ENCODE assay signal across 8 cellular contexts in the genomic region with DNA sequence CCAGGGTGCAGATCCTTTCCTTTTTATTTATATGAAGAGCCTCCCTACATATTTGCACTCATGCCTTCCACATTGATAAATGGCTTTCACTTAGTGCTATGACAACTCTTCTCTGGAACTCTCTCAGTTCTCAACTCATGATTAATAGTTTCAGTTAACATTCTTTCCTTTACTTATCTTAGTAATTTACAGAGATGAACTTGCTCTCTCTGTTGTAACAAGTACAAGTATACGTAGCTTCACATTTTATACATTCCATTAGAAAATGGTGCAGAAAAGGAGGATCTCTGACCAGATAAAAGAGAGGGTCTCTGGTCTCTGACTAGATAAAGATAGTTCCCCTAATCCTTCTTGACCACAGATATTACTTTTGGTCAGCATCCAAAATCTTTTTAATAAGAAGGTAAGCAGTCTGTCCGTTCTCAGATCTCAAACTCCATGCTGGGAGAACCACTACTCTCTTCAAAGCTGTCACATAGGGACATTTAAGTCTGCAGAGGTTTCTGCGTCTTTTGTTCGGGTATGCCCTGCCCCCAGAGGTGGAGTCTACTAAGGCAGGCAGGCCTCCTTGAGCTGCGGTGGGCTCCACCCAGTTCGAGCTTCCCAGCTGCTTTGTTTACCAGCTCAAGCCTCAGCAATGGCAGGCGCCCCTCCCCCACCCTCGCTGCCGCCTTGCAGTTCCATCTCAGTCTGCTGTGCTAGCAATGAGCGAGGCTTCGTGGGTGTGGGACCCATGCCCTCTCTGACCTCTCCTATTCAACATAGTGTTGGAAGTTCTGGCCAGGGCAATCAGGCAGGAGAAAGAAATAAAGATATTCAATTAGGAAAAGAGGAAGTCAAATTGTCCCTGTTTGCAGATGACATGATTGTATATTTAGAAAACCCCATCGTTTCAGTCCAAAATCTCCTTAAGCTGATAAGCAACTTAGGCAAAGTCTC. TPM values are rescaled to one million over a fixed set of nuclear protein-coding genes. Genes with fewer than 3 reads are reported as not detected.
DNase-seq lines count a peak whose midpoint lies in the region; ATAC-seq and TF ChIP-seq lines count a peak whose summit lies in the region.
"Not testable (repeated sequence)": the region's sequence is repeated elsewhere in the genome, so short reads cannot be mapped to it uniquely, and the experiment has no call there.

No MANE protein-coding gene starts in this region.

- DNase-seq in BE2C (peak; percentile 93), mucosa of gallbladder (ENCODE audit: low spot score) (peak; percentile 76)
- DNase-seq in Jurkat, Clone E6-1 (ENCODE audit: low read depth, low spot score), result peak; percentile 46
- DNase-seq in esophagus muscularis mucosa (ENCODE audit: extremely low spot score), result not testable (repeated sequence)
- DNase-seq in stimulated activated CD4-positive, alpha-beta T cell treated with anti-CD3 and anti-CD28 coated beads, Interleukin-4, amount 100 ng/mL, for 48 hours (ENCODE audit: low read depth in 2 of 2), result peak; percentile 52 to 70

- TF ChIP-seq CTCF in BE2C (IDR thresholded peaks at IDR 0.05; ENCODE audit: low read depth, low read length) (peak; percentile 30), esophagus muscularis mucosa (IDR thresholded peaks at IDR 0.05) (peak in 2 of 3 experiments; percentile 10 to 24)

- H3K27me3 ChIP-seq in BE2C, esophagus muscularis mucosa: not testable (repeated sequence)

- peaks cover 18% of the 10 kb centered on the region for H3K4me1 Mint-ChIP-seq in activated T-helper 17 cell treated with anti-CD3 and anti-CD28 coated beads, Interleukin-2, amount 50 U/mL, for 72 hours

- not testable (repeated sequence) for TF ChIP-seq POLR2A in esophagus muscularis mucosa (IDR thresholded peaks at IDR 0.05; ENCODE audit: low read depth)

- ATAC-seq in GM21367 (IDR thresholded peaks at IDR 0.05; ENCODE audit: unreplicated experiment) (peak; percentile 52), SK-N-SH treated with all-trans-retinoic acid at 6 μM for 48 hours (peak; percentile 91)
- peak; percentile 92 for ATAC-seq in activated T-helper 17 cell treated with anti-CD3 and anti-CD28 coated beads, Interleukin-2, amount 50 U/mL, for 72 hours (replicated peaks)

- H3K9me3 ChIP-seq in BE2C, esophagus muscularis mucosa: not testable (repeated sequence)

- TF ChIP-seq EP300 in esophagus muscularis mucosa (IDR thresholded peaks at IDR 0.05), result not testable (repeated sequence)

- H3K9me3 Mint-ChIP-seq in activated T-helper 17 cell treated with anti-CD3 and anti-CD28 coated beads, Interleukin-2, amount 50 U/mL, for 72 hours, result not testable (repeated sequence)

- intact Hi-C loops in esophagus muscularis mucosa (cut with DNase I), result not testable (repeated sequence)

- H3K27ac Mint-ChIP-seq in activated T-helper 17 cell treated with anti-CD3 and anti-CD28 coated beads, Interleukin-2, amount 50 U/mL, for 72 hours, result peak overlapping the region; percentile 84

- not testable (repeated sequence) for H3K36me3 Mint-ChIP-seq in activated T-helper 17 cell treated with anti-CD3 and anti-CD28 coated beads, Interleukin-2, amount 50 U/mL, for 72 hours (ENCODE audit: low read depth)

- H3K4me3 Mint-ChIP-seq in activated T-helper 17 cell treated with anti-CD3 and anti-CD28 coated beads, Interleukin-2, amount 50 U/mL, for 72 hours, result peak overlapping the region; percentile 76

- 23% methylated on average over 11 of the region's 12 CpGs for WGBS in esophagus muscularis mucosa

- not testable (repeated sequence) for H3K4me1 ChIP-seq in BE2C
- peaks cover 6 to 16% (median 15%) of the 10 kb centered on the region in 4 donors for H3K4me1 ChIP-seq in esophagus muscularis mucosa

- H3K4me3 ChIP-seq in BE2C (ENCODE audit: low read depth, low read length) (peak overlapping the region; percentile 39), esophagus muscularis mucosa (peak overlapping the region; percentile 22 to 35 (median 27))
- not testable (repeated sequence) for H3K4me3 ChIP-seq in Jurkat, Clone E6-1 (ENCODE audit: low read length)

- H3K27me3 Mint-ChIP-seq in activated T-helper 17 cell treated with anti-CD3 and anti-CD28 coated beads, Interleukin-2, amount 50 U/mL, for 72 hours, result not testable (repeated sequence)

- peak overlapping the region in 3 of 4 donors; percentile 19 to 32 (median 21) for H3K27ac ChIP-seq in esophagus muscularis mucosa (replicated peaks in 1 of 4)

- H3K36me3 ChIP-seq in BE2C, esophagus muscularis mucosa: not testable (repeated sequence)

TF ChIP-seq in SK-N-SH treated with all-trans-retinoic acid at 6 μM for 48 hours, 23 proteins besides CTCF, POLR2A, EP300 and RAD21:
- TF ChIP-seq ISL1 (CRISPR knock-in tag; IDR thresholded peaks at IDR 0.05) (peak; percentile 99), TOX (CRISPR knock-in tag; IDR thresholded peaks at IDR 0.05; ENCODE audit: borderline replicate concordance) (peak; percentile 63; the same call in 1 of the 2 replicates), ZC3H10 (CRISPR knock-in tag; IDR thresholded peaks at IDR 0.05) (peak; percentile 58; the same call in 1 of the 2 replicates), CSDC2 (CRISPR knock-in tag; IDR thresholded peaks at IDR 0.05) (peak; percentile 58; the same call in 1 of the 2 replicates), ZFP3 (CRISPR knock-in tag; IDR thresholded peaks at IDR 0.05) (peak; percentile 33; the same call in 1 of the 2 replicates)
- TF ChIP-seq, protein P1, sequence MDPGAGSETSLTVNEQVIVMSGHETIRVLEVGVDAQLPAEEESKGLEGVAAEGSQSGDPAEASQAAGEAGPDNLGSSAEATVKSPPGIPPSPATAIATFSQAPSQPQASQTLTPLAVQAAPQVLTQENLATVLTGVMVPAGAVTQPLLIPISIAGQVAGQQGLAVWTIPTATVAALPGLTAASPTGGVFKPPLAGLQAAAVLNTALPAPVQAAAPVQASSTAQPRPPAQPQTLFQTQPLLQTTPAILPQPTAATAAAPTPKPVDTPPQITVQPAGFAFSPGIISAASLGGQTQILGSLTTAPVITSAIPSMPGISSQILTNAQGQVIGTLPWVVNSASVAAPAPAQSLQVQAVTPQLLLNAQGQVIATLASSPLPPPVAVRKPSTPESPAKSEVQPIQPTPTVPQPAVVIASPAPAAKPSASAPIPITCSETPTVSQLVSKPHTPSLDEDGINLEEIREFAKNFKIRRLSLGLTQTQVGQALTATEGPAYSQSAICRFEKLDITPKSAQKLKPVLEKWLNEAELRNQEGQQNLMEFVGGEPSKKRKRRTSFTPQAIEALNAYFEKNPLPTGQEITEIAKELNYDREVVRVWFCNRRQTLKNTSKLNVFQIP (CRISPR knock-in tag; IDR thresholded peaks at IDR 0.05; ENCODE audit: borderline replicate concordance, low read depth), result peak; percentile 54; the same call in 1 of the 2 replicates
- TF ChIP-seq, protein P2, sequence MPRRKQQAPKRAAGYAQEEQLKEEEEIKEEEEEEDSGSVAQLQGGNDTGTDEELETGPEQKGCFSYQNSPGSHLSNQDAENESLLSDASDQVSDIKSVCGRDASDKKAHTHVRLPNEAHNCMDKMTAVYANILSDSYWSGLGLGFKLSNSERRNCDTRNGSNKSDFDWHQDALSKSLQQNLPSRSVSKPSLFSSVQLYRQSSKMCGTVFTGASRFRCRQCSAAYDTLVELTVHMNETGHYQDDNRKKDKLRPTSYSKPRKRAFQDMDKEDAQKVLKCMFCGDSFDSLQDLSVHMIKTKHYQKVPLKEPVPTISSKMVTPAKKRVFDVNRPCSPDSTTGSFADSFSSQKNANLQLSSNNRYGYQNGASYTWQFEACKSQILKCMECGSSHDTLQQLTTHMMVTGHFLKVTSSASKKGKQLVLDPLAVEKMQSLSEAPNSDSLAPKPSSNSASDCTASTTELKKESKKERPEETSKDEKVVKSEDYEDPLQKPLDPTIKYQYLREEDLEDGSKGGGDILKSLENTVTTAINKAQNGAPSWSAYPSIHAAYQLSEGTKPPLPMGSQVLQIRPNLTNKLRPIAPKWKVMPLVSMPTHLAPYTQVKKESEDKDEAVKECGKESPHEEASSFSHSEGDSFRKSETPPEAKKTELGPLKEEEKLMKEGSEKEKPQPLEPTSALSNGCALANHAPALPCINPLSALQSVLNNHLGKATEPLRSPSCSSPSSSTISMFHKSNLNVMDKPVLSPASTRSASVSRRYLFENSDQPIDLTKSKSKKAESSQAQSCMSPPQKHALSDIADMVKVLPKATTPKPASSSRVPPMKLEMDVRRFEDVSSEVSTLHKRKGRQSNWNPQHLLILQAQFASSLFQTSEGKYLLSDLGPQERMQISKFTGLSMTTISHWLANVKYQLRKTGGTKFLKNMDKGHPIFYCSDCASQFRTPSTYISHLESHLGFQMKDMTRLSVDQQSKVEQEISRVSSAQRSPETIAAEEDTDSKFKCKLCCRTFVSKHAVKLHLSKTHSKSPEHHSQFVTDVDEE (CRISPR knock-in tag; IDR thresholded peaks at IDR 0.05), result 0 out of 2 replicates have a peak, but pooled peaks have one; percentile 12
TF ChIP-seq in SK-N-SH treated with all-trans-retinoic acid at 6 μM for 48 hours: peak in this region for 7; not testable (repeated sequence) for 16.

RNA-seq across cellular contexts. Expression of a gene that starts 42.2 kb away (rescaled TPM):
- polyA plus RNA-seq in BE2C (2012; ENCODE audit: insufficient read depth, insufficient read length, low read depth), result 30.0 TPM
- 38.5 TPM for polyA plus RNA-seq in Jurkat, Clone E6-1 (2012; ENCODE audit: insufficient read depth, insufficient read length)
- total RNA-seq in activated T-helper 17 cell treated with anti-CD3 and anti-CD28 coated beads, Interleukin-2, amount 50 U/mL, for 72 hours, result 10 to 100 TPM; 18.5 to 22.8 TPM
- total RNA-seq in esophagus muscularis mucosa, result 10 to 100 TPM; 26.6 to 41.9 (median 30.7) TPM
- 64.8 TPM for total RNA-seq in mucosa of gallbladder
